ENCODE assay signal across 2 cellular contexts in the genomic region with DNA sequence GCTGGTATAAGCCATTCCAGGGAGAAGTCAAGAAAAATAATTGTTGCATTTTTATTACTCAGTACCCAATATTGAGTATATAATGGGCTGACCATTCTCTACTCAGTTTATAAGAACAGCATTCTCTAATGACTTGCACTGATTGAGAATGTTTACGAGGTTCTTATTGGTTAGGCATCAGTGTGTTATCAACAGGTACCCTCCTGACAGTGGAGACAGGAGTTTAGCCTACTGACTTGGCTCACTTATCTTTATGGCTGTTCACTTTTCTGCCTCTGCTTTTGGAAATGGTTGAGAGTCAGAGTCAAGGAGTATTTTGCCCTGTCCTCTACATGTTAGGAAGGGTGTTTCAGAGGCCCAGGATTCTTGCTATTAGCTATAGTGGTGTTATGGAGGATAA.
TF ChIP-seq lines count a peak whose summit lies in the region.

No MANE protein-coding gene starts in this region.

TF ChIP-seq in IMR-90, 13 proteins besides CTCF, POLR2A, EP300 and RAD21 (continued from another document):
- TF ChIP-seq, protein P1, sequence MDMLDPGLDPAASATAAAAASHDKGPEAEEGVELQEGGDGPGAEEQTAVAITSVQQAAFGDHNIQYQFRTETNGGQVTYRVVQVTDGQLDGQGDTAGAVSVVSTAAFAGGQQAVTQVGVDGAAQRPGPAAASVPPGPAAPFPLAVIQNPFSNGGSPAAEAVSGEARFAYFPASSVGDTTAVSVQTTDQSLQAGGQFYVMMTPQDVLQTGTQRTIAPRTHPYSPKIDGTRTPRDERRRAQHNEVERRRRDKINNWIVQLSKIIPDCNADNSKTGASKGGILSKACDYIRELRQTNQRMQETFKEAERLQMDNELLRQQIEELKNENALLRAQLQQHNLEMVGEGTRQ (IDR thresholded peaks at IDR 0.05; ENCODE audit: low read depth, low read length), result no peak
- no peak for TF ChIP-seq NFE2L2 (IDR thresholded peaks at IDR 0.05; ENCODE audit: low read depth, low read length)
- TF ChIP-seq RCOR1 (IDR thresholded peaks at IDR 0.05; ENCODE audit: insufficient replicate concordance, low read length), result no peak
- TF ChIP-seq RFX5 (IDR thresholded peaks at IDR 0.05; ENCODE audit: low read depth, low read length), result no peak
- no peak for TF ChIP-seq BHLHE40 (IDR thresholded peaks at IDR 0.05; ENCODE audit: low read depth, low read length)
- TF ChIP-seq, protein P2, sequence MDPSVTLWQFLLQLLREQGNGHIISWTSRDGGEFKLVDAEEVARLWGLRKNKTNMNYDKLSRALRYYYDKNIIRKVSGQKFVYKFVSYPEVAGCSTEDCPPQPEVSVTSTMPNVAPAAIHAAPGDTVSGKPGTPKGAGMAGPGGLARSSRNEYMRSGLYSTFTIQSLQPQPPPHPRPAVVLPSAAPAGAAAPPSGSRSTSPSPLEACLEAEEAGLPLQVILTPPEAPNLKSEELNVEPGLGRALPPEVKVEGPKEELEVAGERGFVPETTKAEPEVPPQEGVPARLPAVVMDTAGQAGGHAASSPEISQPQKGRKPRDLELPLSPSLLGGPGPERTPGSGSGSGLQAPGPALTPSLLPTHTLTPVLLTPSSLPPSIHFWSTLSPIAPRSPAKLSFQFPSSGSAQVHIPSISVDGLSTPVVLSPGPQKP (IDR thresholded peaks at IDR 0.05; ENCODE audit: borderline replicate concordance, low read depth, low read length), result no peak
- TF ChIP-seq MAZ (IDR thresholded peaks at IDR 0.05; ENCODE audit: borderline replicate concordance, low read depth, low read length), result no peak

TF ChIP-seq in neural cell, 6 proteins besides CTCF, POLR2A, EP300 and RAD21 (continued from another document):
- TF ChIP-seq, protein P3, sequence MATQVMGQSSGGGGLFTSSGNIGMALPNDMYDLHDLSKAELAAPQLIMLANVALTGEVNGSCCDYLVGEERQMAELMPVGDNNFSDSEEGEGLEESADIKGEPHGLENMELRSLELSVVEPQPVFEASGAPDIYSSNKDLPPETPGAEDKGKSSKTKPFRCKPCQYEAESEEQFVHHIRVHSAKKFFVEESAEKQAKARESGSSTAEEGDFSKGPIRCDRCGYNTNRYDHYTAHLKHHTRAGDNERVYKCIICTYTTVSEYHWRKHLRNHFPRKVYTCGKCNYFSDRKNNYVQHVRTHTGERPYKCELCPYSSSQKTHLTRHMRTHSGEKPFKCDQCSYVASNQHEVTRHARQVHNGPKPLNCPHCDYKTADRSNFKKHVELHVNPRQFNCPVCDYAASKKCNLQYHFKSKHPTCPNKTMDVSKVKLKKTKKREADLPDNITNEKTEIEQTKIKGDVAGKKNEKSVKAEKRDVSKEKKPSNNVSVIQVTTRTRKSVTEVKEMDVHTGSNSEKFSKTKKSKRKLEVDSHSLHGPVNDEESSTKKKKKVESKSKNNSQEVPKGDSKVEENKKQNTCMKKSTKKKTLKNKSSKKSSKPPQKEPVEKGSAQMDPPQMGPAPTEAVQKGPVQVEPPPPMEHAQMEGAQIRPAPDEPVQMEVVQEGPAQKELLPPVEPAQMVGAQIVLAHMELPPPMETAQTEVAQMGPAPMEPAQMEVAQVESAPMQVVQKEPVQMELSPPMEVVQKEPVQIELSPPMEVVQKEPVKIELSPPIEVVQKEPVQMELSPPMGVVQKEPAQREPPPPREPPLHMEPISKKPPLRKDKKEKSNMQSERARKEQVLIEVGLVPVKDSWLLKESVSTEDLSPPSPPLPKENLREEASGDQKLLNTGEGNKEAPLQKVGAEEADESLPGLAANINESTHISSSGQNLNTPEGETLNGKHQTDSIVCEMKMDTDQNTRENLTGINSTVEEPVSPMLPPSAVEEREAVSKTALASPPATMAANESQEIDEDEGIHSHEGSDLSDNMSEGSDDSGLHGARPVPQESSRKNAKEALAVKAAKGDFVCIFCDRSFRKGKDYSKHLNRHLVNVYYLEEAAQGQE (IDR thresholded peaks at IDR 0.05; ENCODE audit: borderline replicate concordance), result no peak
- TF ChIP-seq POLR2AphosphoS5 (IDR thresholded peaks at IDR 0.05), result no peak
TF ChIP-seq in neural cell: peak in this region for 0.
